ENCODE assay signal across 13 cellular contexts in the genomic region with DNA sequence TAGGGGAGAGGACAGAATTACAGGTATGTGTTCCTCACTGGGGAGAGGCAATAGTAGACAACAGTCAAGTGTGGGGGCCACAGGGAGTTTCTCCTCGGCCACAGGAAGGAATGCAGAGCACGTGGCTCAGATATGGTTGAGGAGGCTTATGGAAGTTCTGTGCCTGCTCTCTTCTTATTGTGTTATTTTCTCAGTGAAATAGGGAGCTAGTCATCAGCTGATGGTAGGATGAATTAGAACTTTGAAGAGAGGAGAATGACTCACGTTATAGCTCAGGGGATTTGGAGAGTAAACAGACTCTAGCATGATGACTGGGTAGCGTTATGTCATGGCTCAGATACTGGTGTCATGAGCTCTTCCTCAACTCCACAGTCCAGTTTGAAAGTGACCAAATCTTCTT.
DNase-seq lines count a peak whose midpoint lies in the region; TF ChIP-seq lines count a peak whose summit lies in the region.
"Had no signal": no experiment of that assay in that cellular context is flagged by ENCODE, and none has a peak within 500 bp of the region (broad histone marks: within the 10 kb centered on the region; RNA-seq: fewer than 3 reads in every experiment).

No MANE protein-coding gene starts in this region.

- no peaks in the 10 kb centered on the region for H3K36me3 ChIP-seq in suprapubic skin

- peaks cover 11% of the 10 kb centered on the region for H3K4me1 ChIP-seq in suprapubic skin

- WGBS in suprapubic skin: 63% methylated on average over 4 of the region's 4 CpGs

- H3K4me3 ChIP-seq in fibroblast of the aortic adventitia (ENCODE audit: low read depth, low read length): no peak overlapping the region
- H3K4me3 ChIP-seq in suprapubic skin: no peak overlapping the region

- no peak for TF ChIP-seq EP300 in suprapubic skin (IDR thresholded peaks at IDR 0.05)

- no peaks in the 10 kb centered on the region for H3K27me3 ChIP-seq in suprapubic skin

- no peak for TF ChIP-seq CTCF in fibroblast of the aortic adventitia (IDR thresholded peaks at IDR 0.05; ENCODE audit: insufficient read depth, low read length)
- no peak for TF ChIP-seq CTCF in suprapubic skin (IDR thresholded peaks at IDR 0.05)

- no peaks in the 10 kb centered on the region for H3K9me3 ChIP-seq in suprapubic skin

- peak overlapping the region; percentile 24 for H3K27ac ChIP-seq in suprapubic skin

- DNase-seq in HCEC 1CT (peak; percentile 87), SK-MEL-5 (ENCODE audit: low read depth, low spot score) (peak; percentile 64), fibroblast of the aortic adventitia (ENCODE audit: low read depth) (peak; percentile 82), suprapubic skin (ENCODE audit: low spot score in 2 of 2) (no peak), NCI-H1048 (lab: John Stamatoyannopoulos, UW) (no peak), occipital lobe (lab: John Stamatoyannopoulos, UW) (no peak), NCI-H446 treated with DMSO at 0.1 percent for 48 hours (lab: John Stamatoyannopoulos, UW) (no peak)
- DNase-seq: activated B cell treated with CpG ODN at 0.5 μM for 24 hours; activated T-cell treated with anti-CD3 and anti-CD28 coated beads, Interleukin-2, amount 50 U/mL, for 4 hours; caudate nucleus; DMS79; NCI-H2107; RPMI8226 had no signal

- TF ChIP-seq POLR2A in suprapubic skin (IDR thresholded peaks at IDR 0.05): no peak

- in situ Hi-C loops in SK-MEL-5 (cut with HindIII; ENCODE audit: low pct_unique_long_range_greater_than_20kb, low sequenced_read_pairs): no loop called here

Comparison
In these comparisons a context has a peak if more than half of its experiments do, and no peak if none do; other contexts are left out.
1. DNase-seq: peak in HCEC 1CT (single experiment), SK-MEL-5 (single experiment) and fibroblast of the aortic adventitia (single experiment); none in suprapubic skin (0 of 2), NCI-H1048 (single experiment), occipital lobe (single experiment) and NCI-H446 treated with DMSO at 0.1 percent for 48 hours (single experiment).